ENCODE assay signal across 1 cellular context in the genomic region with DNA sequence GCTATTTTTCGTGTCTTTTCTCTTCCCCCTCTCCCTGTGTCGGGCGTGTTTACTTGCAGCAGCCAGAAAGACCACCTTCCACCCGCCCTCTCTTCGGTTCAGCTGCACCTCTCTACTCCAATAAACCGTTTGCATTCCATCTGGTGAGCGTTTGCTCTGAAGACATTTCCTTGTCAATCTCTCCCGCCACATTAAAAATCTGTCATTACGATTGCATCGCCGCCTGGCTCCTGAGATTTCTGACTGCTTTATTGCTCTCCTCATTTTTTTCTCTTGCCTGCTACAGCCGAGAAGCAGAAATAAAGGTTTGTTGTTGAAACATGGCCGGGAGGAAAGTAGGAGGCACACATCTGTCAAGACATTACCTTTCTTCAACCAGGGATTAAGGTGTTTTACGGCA.
TF ChIP-seq lines count a peak whose summit lies in the region.

No MANE protein-coding gene starts in this region.

TF ChIP-seq in H1, 55 proteins besides CTCF, POLR2A, EP300 and RAD21:
- TF ChIP-seq KDM5A (IDR thresholded peaks at IDR 0.05; ENCODE audit: low read length), result no peak
- TF ChIP-seq RFX5 (IDR thresholded peaks at IDR 0.05; ENCODE audit: borderline replicate concordance, low read depth, low read length), result no peak
- TF ChIP-seq HDAC2 (IDR thresholded peaks at IDR 0.05; ENCODE audit: borderline replicate concordance in 1 of 2, low read depth in 2 of 2, low read length in 2 of 2), result no peak
- no peak for TF ChIP-seq RBBP5 (IDR thresholded peaks at IDR 0.05; ENCODE audit: borderline replicate concordance, low read depth, low read length)
